20 cellular contexts compared by ENCODE assay signal in genomic region chr10:125845617-125846016, GRCh38. TPM values are rescaled to one million over a fixed set of nuclear protein-coding genes. Genes with fewer than 3 reads are reported as not detected.
DNase-seq lines count a peak whose midpoint lies in the region; ATAC-seq, FAIRE-seq and TF ChIP-seq lines count a peak whose summit lies in the region.
"Had no signal": no experiment of that assay in that cellular context is flagged by ENCODE, and none has a peak within 500 bp of the region (broad histone marks: within the 10 kb centered on the region; RNA-seq: fewer than 3 reads in every experiment).

No MANE protein-coding gene starts in this region.

- in situ Hi-C loops in Panc1 (cut with HindIII; ENCODE audit: low pct_unique_long_range_greater_than_20kb, low sequenced_read_pairs): no loop called here
- in situ Hi-C loops in K562 (cut with MboI): no loop called here

- H3K36me3 ChIP-seq in Panc1 (ENCODE audit: control insufficient read depth, insufficient read depth, low read length): peaks cover 21% of the 10 kb centered on the region
- H3K36me3 ChIP-seq in K562 (ENCODE audit: control insufficient read depth, insufficient read depth, low read length): peaks cover 47% of the 10 kb centered on the region
- peaks cover 0 to 20% (median 2%) of the 10 kb centered on the region in 3 donors for H3K36me3 ChIP-seq in pancreas
- H3K36me3 ChIP-seq in stomach: peaks cover 26 to 97% (median 71%) of the 10 kb centered on the region in 4 donors
- H3K36me3 ChIP-seq in MM.1S (replicated peaks; ENCODE audit: insufficient read depth, low read length): no peaks in the 10 kb centered on the region; the same call in 1 of the 2 replicates

- H3K27me3 ChIP-seq in Panc1 (ENCODE audit: control insufficient read depth, insufficient read depth, low read length): no peaks in the 10 kb centered on the region
- H3K27me3 ChIP-seq in K562 (ENCODE audit: control insufficient read depth in 2 of 2, insufficient read depth in 2 of 2, low read length in 2 of 2): no peaks in the 10 kb centered on the region
- no peaks in the 10 kb centered on the region for H3K27me3 ChIP-seq in dorsolateral prefrontal cortex
- H3K27me3 ChIP-seq in pancreas: no peaks in the 10 kb centered on the region
- H3K27me3 ChIP-seq in stomach: no peaks in the 10 kb centered on the region
- no peaks in the 10 kb centered on the region for H3K27me3 ChIP-seq in MM.1S (replicated peaks; ENCODE audit: insufficient read depth, low read length)

- H3K27ac ChIP-seq in Panc1 (ENCODE audit: low read length) (no peak overlapping the region), K562 (ENCODE audit: extremely low read depth, low read depth, low read length) (no peak overlapping the region), dorsolateral prefrontal cortex (peak overlapping the region in 39 of 59 donors; percentile 2 to 85 (median 76)), pancreas (peak overlapping the region; percentile 40 to 56 (median 48)), stomach (peak overlapping the region in 1 of 5 donors; percentile 3), MM.1S (ENCODE audit: low read length) (no peak overlapping the region)
- H3K27ac ChIP-seq: GM23248 had no signal

- FAIRE-seq in K562 (lab: Jason Lieb, UNC) (no peak), pancreas (lab: Jason Lieb, UNC) (no peak)
- FAIRE-seq: GM12891, GM18507, H1 had no signal

- no peak overlapping the region for H2AFZ ChIP-seq in K562 (ENCODE audit: low read depth, low read length)
- H2AFZ ChIP-seq in MM.1S (ENCODE audit: low read length): no peak overlapping the region
- H2AFZ ChIP-seq: GM23248 had no signal

- H3K9me3 ChIP-seq in Panc1 (ENCODE audit: control insufficient read depth, insufficient read depth, low read depth, low read length): no peaks in the 10 kb centered on the region
- no peaks in the 10 kb centered on the region for H3K9me3 ChIP-seq in K562 (replicated peaks; ENCODE audit: control insufficient read depth, insufficient read depth, low read depth, low read length)
- no peaks in the 10 kb centered on the region for H3K9me3 ChIP-seq in pancreas
- no peaks in the 10 kb centered on the region for H3K9me3 ChIP-seq in stomach
- no peaks in the 10 kb centered on the region for H3K9me3 ChIP-seq in MM.1S (replicated peaks; ENCODE audit: insufficient read depth, low read length)

- CTCF ChIA-PET in Panc1 (lab: Charles Lee): no interaction called here
- CTCF ChIA-PET in K562 (lab: Yijun Ruan, JAX; ENCODE audit: low intra/inter-chr PET ratio): no interaction called here

- POLR2A ChIA-PET in Panc1 (lab: Charles Lee) (no interaction called here), K562 (lab: Yijun Ruan, JAX) (interaction anchor here (3.0 kb wide), 1 partner anchor 11 kb away, joined by 10 read pairs; no protein-coding TSS in a partner anchor)

- no peak for TF ChIP-seq EP300 in K562 (IDR thresholded peaks at IDR 0.05; ENCODE audit: low read length)
- TF ChIP-seq EP300 in stomach (IDR thresholded peaks at IDR 0.05): no peak

- WGBS in K562 (ENCODE audit: insufficient coverage, low coverage, missing lambda C conversion rate): 86% methylated on average over 4 of the region's 11 CpGs
- 92 to 94% methylated on average over 11 of the region's 11 CpGs for WGBS in pancreas, 2 donors
- WGBS in stomach, 5 donors: 93 to 96% (median 94%) methylated on average over 11 of the region's 11 CpGs

- no peaks in the 10 kb centered on the region for H3K9me1 ChIP-seq in K562 (ENCODE audit: control insufficient read depth, insufficient read depth, low read length)

- H3K9ac ChIP-seq in K562 (ENCODE audit: insufficient read depth in 1 of 2, low read depth in 2 of 2, low read length in 2 of 2) (no peak overlapping the region), MM.1S (ENCODE audit: low read length) (no peak overlapping the region)
- H3K9ac ChIP-seq: GM23248 had no signal

- TF ChIP-seq POLR2A in K562 (conservative IDR thresholded peaks at IDR 0.05) (no peak), stomach (IDR thresholded peaks at IDR 0.05) (no peak)

- H3K4me1 ChIP-seq in Panc1 (ENCODE audit: control insufficient read depth, insufficient read depth, low read length): no peaks in the 10 kb centered on the region; the same call in 1 of the 2 replicates
- H3K4me1 ChIP-seq in K562 (replicated peaks in 1 of 2; ENCODE audit: control insufficient read depth in 2 of 2, insufficient read depth in 2 of 2, low read length in 2 of 2): no peaks in the 10 kb centered on the region; a peak in 1 of 5 replicates
- H3K4me1 ChIP-seq in pancreas: peaks cover 31 to 40% (median 34%) of the 10 kb centered on the region in 3 donors
- peaks cover 0 to 26% (median 15%) of the 10 kb centered on the region in 4 donors for H3K4me1 ChIP-seq in stomach
- peaks cover 8% of the 10 kb centered on the region for H3K4me1 ChIP-seq in MM.1S (ENCODE audit: low read length)

- no peaks in the 10 kb centered on the region for H3K9me2 ChIP-seq in MM.1S (replicated peaks; ENCODE audit: insufficient read depth, low read length)

- intact Hi-C loops in Panc1 (cut with micrococcal nuclease; ENCODE audit: unreplicated experiment): no loop called here
- intact Hi-C loops in K562 (cut with micrococcal nuclease): no loop called here
- intact Hi-C loops in dorsolateral prefrontal cortex (cut with DNase I): no loop called here
- intact Hi-C loops in pancreas (cut with DNase I): no loop called here
- intact Hi-C loops in stomach (cut with DNase I; ENCODE audit: low total_unique reads): no loop called here

- H3K79me2 ChIP-seq in K562 (ENCODE audit: control insufficient read depth, insufficient read depth, low read length) (no peaks in the 10 kb centered on the region), MM.1S (ENCODE audit: low read length) (no peaks in the 10 kb centered on the region)

- ATAC-seq in Panc1: peak; percentile 29; the same call in 1 of the 2 replicates
- ATAC-seq in K562: no peak
- no peak for ATAC-seq in pancreas

- TF ChIP-seq RAD21 in K562 (CRISPR knock-in tag; conservative IDR thresholded peaks at IDR 0.05 in 1 of 2, IDR thresholded peaks at IDR 0.05 in 1 of 2): no peak

- DNase-seq in Panc1 (ENCODE audit: low read depth, low spot score) (no peak), K562 (ENCODE audit: extremely low read depth in 1 of 4, low spot score in 3 of 4) (no peak), dorsolateral prefrontal cortex (no peak), pancreas (no peak), RPMI8226 (no peak), stomach (no peak), MM.1S (no peak), NCI-H187 treated with DMSO at 0.1 percent for 48 hours (lab: John Stamatoyannopoulos, UW) (no peak)
- DNase-seq: Calu3; CD4-positive, alpha-beta memory T cell; COR-L47; DMS53; DMS79 treated with DMSO at 0.1 percent for 48 hours; GF-D8; GM23248; H7; HCEC 1CT had no signal

- TF ChIP-seq CTCF in Panc1 (IDR thresholded peaks at IDR 0.05) (no peak), K562 (IDR thresholded peaks at IDR 0.05 in 2 of 3, conservative IDR thresholded peaks at IDR 0.05 in 1 of 3; ENCODE audit: insufficient read depth in 2 of 3, low read depth in 1 of 3, low read length in 3 of 3) (no peak), dorsolateral prefrontal cortex (IDR thresholded peaks at IDR 0.05 in 54 of 56, conservative IDR thresholded peaks at IDR 0.05 in 2 of 56; ENCODE audit: low read depth in 1 of 56, partially characterized antibody in 56 of 56) (no peak), pancreas (IDR thresholded peaks at IDR 0.05) (no peak), stomach (IDR thresholded peaks at IDR 0.05) (no peak), MM.1S (IDR thresholded peaks at IDR 0.05; ENCODE audit: low read length) (no peak)

- H3F3A ChIP-seq in MM.1S (ENCODE audit: insufficient read depth, low read length): no peaks in the 10 kb centered on the region

- no TSS peak for BruUV-seq in Panc1 (replicated peaks; lab: Mats Ljungman, UMichigan)
- no TSS peak for BruUV-seq in K562 (replicated peaks; lab: Mats Ljungman, UMichigan)

- no peaks in the 10 kb centered on the region for H4K20me1 ChIP-seq in K562 (replicated peaks; ENCODE audit: control insufficient read depth, insufficient read depth, low read length)
- no peaks in the 10 kb centered on the region for H4K20me1 ChIP-seq in MM.1S (ENCODE audit: insufficient read depth, low read length)

- H3K4me3 ChIP-seq in Panc1 (ENCODE audit: low read depth in 2 of 2, low read length in 2 of 2) (no peak overlapping the region), K562 (no peak overlapping the region), dorsolateral prefrontal cortex (no peak overlapping the region), pancreas (no peak overlapping the region), stomach (no peak overlapping the region), MM.1S (ENCODE audit: low read length) (no peak overlapping the region)
- H3K4me3 ChIP-seq: GM23248 had no signal

- no peak overlapping the region for H3K4me2 ChIP-seq in K562 (ENCODE audit: insufficient read depth, low read length)
- H3K4me2 ChIP-seq in MM.1S (ENCODE audit: low read depth, low read length): no peak overlapping the region

RNA-seq across cellular contexts. Expression of gene BCCIP, which starts 22.3 kb away (rescaled TPM):
- total RNA-seq in Panc1 (2021; ENCODE audit: unreplicated experiment): 123 TPM
- polyA plus RNA-seq in Panc1 (2012; ENCODE audit: insufficient read length): 70.3 TPM
- total RNA-seq in K562 (2011; cell fraction: chromatin; rRNA removed; ENCODE audit: low replicate concordance): 25.5 and 70.4 TPM in 2 replicates
- 19.0 and 19.3 TPM in 2 replicates for total RNA-seq in K562 (2011; cell fraction: nucleolus; rRNA removed)
- total RNA-seq in K562 (2011; cell fraction: nucleoplasm; rRNA removed): 39.4 and 41.1 TPM in 2 replicates
- total RNA-seq in K562 (2014; rRNA removed): 95.1 and 113 TPM in 2 replicates
- total RNA-seq in K562 (2014; rRNA removed; fragmentation: Illumina TruSeq; extraction: Trizol): 163 and 182 TPM in 2 replicates
- total RNA-seq in K562 (2015; rRNA removed; fragmentation: Illumina TruSeq; extraction: Trizol): 126 and 145 TPM in 2 replicates
- total RNA-seq in K562 (2021): 118 TPM in 2 replicates
- polyA plus RNA-seq in K562 (2011; rRNA removed): 84.5 and 134 TPM in 2 replicates
- 15.5 and 31.5 TPM in 2 replicates for polyA plus RNA-seq in K562 (2011; cell fraction: cytosol; rRNA removed)
- 21.5 and 29.9 TPM in 2 replicates for polyA plus RNA-seq in K562 (2011; cell fraction: nucleus; rRNA removed)
- polyA plus RNA-seq in K562 (2012): 47.4 and 103 TPM in 2 replicates
- 151 and 183 TPM in 2 replicates for polyA plus RNA-seq in K562 (2014; fragmentation: Illumina TruSeq; extraction: Trizol)
- 100 to 1,000 TPM; 169 to 204 TPM for polyA plus RNA-seq in K562 (2014; fragmentation: Nextera tagmentation; extraction: Ambion mirVana)
- polyA plus RNA-seq in K562 (2014; rRNA removed): 146 and 176 TPM in 2 replicates
- 76.7 and 84.5 TPM in 2 replicates for polyA minus RNA-seq in K562 (2011; rRNA and poly(A)+ RNA removed)
- 21.6 and 32.6 TPM in 2 replicates for polyA minus RNA-seq in K562 (2011; cell fraction: cytosol; rRNA and poly(A)+ RNA removed)
- polyA minus RNA-seq in K562 (2011; cell fraction: nucleus; rRNA and poly(A)+ RNA removed): 28.8 and 53.0 TPM in 2 replicates
- total RNA-seq in dorsolateral prefrontal cortex: 10 to 100 TPM; 23.8 to 46.6 (median 33.8) TPM
- total RNA-seq in pancreas: 10 to 100 TPM; 18.6 to 31.2 (median 25.3) TPM
- polyA plus RNA-seq in pancreas: 10 to 100 TPM; 30.0 to 40.8 TPM
- total RNA-seq in stomach: 10 to 100 TPM in 2 of 5 donors, 1 to 10 TPM in 3; 4.1 to 53.0 (median 6.7) TPM
- 10 to 100 TPM; 60.4 to 75.2 (median 67.5) TPM for polyA plus RNA-seq in stomach

RNA-seq across cellular contexts. Expression of gene UROS, which starts 22.6 kb away (rescaled TPM):
- total RNA-seq in Panc1 (2021; ENCODE audit: unreplicated experiment) (103 TPM), K562 (2014; rRNA removed) (31.3 and 32.3 TPM in 2 replicates), K562 (2014; rRNA removed; fragmentation: Illumina TruSeq; extraction: Trizol) (34.6 and 38.2 TPM in 2 replicates), K562 (2015; rRNA removed; fragmentation: Illumina TruSeq; extraction: Trizol) (21.5 and 22.2 TPM in 2 replicates), K562 (2021) (31.9 and 32.8 TPM in 2 replicates), dorsolateral prefrontal cortex (100 to 1,000 TPM in 17 of 120 experiments, 10 to 100 TPM in 103; 47.8 to 122 (median 86.3) TPM), pancreas (10 to 100 TPM; 12.8 to 20.1 (median 18.1) TPM), stomach (10 to 100 TPM in 4 of 5 donors, 1 to 10 TPM in 1; 8.2 to 39.8 (median 17.4) TPM)
- 86.7 TPM for polyA plus RNA-seq in Panc1 (2012; ENCODE audit: insufficient read length)
- 96.8 and 104 TPM in 2 replicates for total RNA-seq in K562 (2011; cell fraction: chromatin; rRNA removed; ENCODE audit: low replicate concordance)
- total RNA-seq in K562 (2011; cell fraction: nucleolus; rRNA removed): 51.7 and 55.7 TPM in 2 replicates
- total RNA-seq in K562 (2011; cell fraction: nucleoplasm; rRNA removed): 66.6 and 87.0 TPM in 2 replicates
- polyA plus RNA-seq in K562 (2011; rRNA removed) (28.8 and 39.1 TPM in 2 replicates), K562 (2014; fragmentation: Illumina TruSeq; extraction: Trizol) (32.1 and 34.6 TPM in 2 replicates), K562 (2014; fragmentation: Nextera tagmentation; extraction: Ambion mirVana) (1 to 10 TPM; 6.4 to 9.6 TPM), K562 (2014; rRNA removed) (32.8 and 34.5 TPM in 2 replicates), pancreas (10 to 100 TPM; 30.4 to 34.4 TPM), stomach (10 to 100 TPM; 27.4 to 60.9 (median 41.5) TPM)
- polyA plus RNA-seq in K562 (2011; cell fraction: cytosol; rRNA removed): 23.8 and 43.0 TPM in 2 replicates
- 40.2 and 71.6 TPM in 2 replicates for polyA plus RNA-seq in K562 (2011; cell fraction: nucleus; rRNA removed)
- 19.8 and 25.4 TPM in 2 replicates for polyA plus RNA-seq in K562 (2012)
- polyA minus RNA-seq in K562 (2011; rRNA and poly(A)+ RNA removed): 27.2 and 36.0 TPM in 2 replicates
- 12.6 and 14.4 TPM in 2 replicates for polyA minus RNA-seq in K562 (2011; cell fraction: cytosol; rRNA and poly(A)+ RNA removed)
- 29.9 and 31.3 TPM in 2 replicates for polyA minus RNA-seq in K562 (2011; cell fraction: nucleus; rRNA and poly(A)+ RNA removed)

RNA-seq across cellular contexts. Expression of gene DHX32, which starts 35.5 kb away (rescaled TPM):
- total RNA-seq in Panc1 (2021; ENCODE audit: unreplicated experiment) (117 TPM), K562 (2014; rRNA removed) (14.8 and 15.8 TPM in 2 replicates), K562 (2014; rRNA removed; fragmentation: Illumina TruSeq; extraction: Trizol) (20.5 and 22.6 TPM in 2 replicates), K562 (2015; rRNA removed; fragmentation: Illumina TruSeq; extraction: Trizol) (16.5 and 17.5 TPM in 2 replicates), K562 (2021) (20.2 and 21.7 TPM in 2 replicates), dorsolateral prefrontal cortex (10 to 100 TPM; 14.4 to 25.9 (median 20.1) TPM), pancreas (10 to 100 TPM; 17.2 to 33.1 (median 24.9) TPM), stomach (10 to 100 TPM; 24.5 to 70.1 (median 63.3) TPM)
- polyA plus RNA-seq in Panc1 (2012; ENCODE audit: insufficient read length): 94.4 TPM
- total RNA-seq in K562 (2011; cell fraction: chromatin; rRNA removed; ENCODE audit: low replicate concordance): 9.7 and 17.2 TPM in 2 replicates
- total RNA-seq in K562 (2011; cell fraction: nucleolus; rRNA removed): 4.7 and 5.7 TPM in 2 replicates
- total RNA-seq in K562 (2011; cell fraction: nucleoplasm; rRNA removed): 7.6 and 8.1 TPM in 2 replicates
- polyA plus RNA-seq in K562 (2011; rRNA removed) (12.6 and 23.5 TPM in 2 replicates), K562 (2014; fragmentation: Illumina TruSeq; extraction: Trizol) (15.6 and 16.0 TPM in 2 replicates), K562 (2014; fragmentation: Nextera tagmentation; extraction: Ambion mirVana) (1 to 10 TPM; 5.8 to 6.2 TPM), K562 (2014; rRNA removed) (12.9 and 18.0 TPM in 2 replicates), pancreas (10 to 100 TPM; 16.9 to 18.6 TPM), stomach (10 to 100 TPM; 23.7 to 40.0 (median 25.8) TPM)
- 7.5 and 8.3 TPM in 2 replicates for polyA plus RNA-seq in K562 (2011; cell fraction: cytosol; rRNA removed)
- 8.3 TPM in 2 replicates for polyA plus RNA-seq in K562 (2011; cell fraction: nucleus; rRNA removed)
- polyA plus RNA-seq in K562 (2012): 13.4 and 14.5 TPM in 2 replicates
- 29.7 and 45.4 TPM in 2 replicates for polyA minus RNA-seq in K562 (2011; rRNA and poly(A)+ RNA removed)
- polyA minus RNA-seq in K562 (2011; cell fraction: cytosol; rRNA and poly(A)+ RNA removed): 11.9 and 12.0 TPM in 2 replicates
- 6.8 and 7.8 TPM in 2 replicates for polyA minus RNA-seq in K562 (2011; cell fraction: nucleus; rRNA and poly(A)+ RNA removed)

RNA-seq across cellular contexts. Expression of gene FANK1, which starts 50.7 kb away (rescaled TPM):
- total RNA-seq in Panc1 (2021; ENCODE audit: unreplicated experiment) (19.1 TPM), K562 (2014; rRNA removed) (0.18 and 0.29 TPM in 2 replicates), K562 (2014; rRNA removed; fragmentation: Illumina TruSeq; extraction: Trizol) (0.38 and 0.55 TPM in 2 replicates), K562 (2015; rRNA removed; fragmentation: Illumina TruSeq; extraction: Trizol) (0.41 and 0.87 TPM in 2 replicates), K562 (2021) (0.22 and 0.51 TPM in 2 replicates), dorsolateral prefrontal cortex (1 to 10 TPM; 1.8 to 10.0 (median 5.4) TPM), pancreas (1 to 10 TPM; 1.6 to 4.3 (median 2.3) TPM), stomach (10 to 100 TPM in 1 of 5 donors, 1 to 10 TPM in 4; 1.6 to 13.3 (median 5.8) TPM)
- polyA plus RNA-seq in Panc1 (2012; ENCODE audit: insufficient read length): 35.0 TPM
- total RNA-seq in K562 (2011; cell fraction: chromatin; rRNA removed; ENCODE audit: low replicate concordance): 1.7 TPM in 2 replicates
- total RNA-seq in K562 (2011; cell fraction: nucleolus; rRNA removed): 0.50 and 0.79 TPM in 2 replicates
- 0.61 and 0.66 TPM in 2 replicates for total RNA-seq in K562 (2011; cell fraction: nucleoplasm; rRNA removed)
- polyA plus RNA-seq in K562 (2011; rRNA removed) (0.74 and 0.93 TPM in 2 replicates), K562 (2014; fragmentation: Illumina TruSeq; extraction: Trizol) (0.35 and 0.48 TPM in 2 replicates), K562 (2014; fragmentation: Nextera tagmentation; extraction: Ambion mirVana) (under 1 TPM in 1 of 2 experiments, not detected in 1; 0.11 TPM), K562 (2014; rRNA removed) (0.86 and 2.3 TPM in 2 replicates), pancreas (10 to 100 TPM in 1 of 2 donors, 1 to 10 TPM in 1; 5.7 to 13.2 TPM), stomach (1 to 10 TPM; 5.4 to 8.4 (median 7.0) TPM)
- 0.12 and 0.53 TPM in 2 replicates for polyA plus RNA-seq in K562 (2011; cell fraction: cytosol; rRNA removed)
- polyA plus RNA-seq in K562 (2011; cell fraction: nucleus; rRNA removed): 2.6 and 3.5 TPM in 2 replicates
- 0.36 and 0.56 TPM in 2 replicates for polyA plus RNA-seq in K562 (2012)
- polyA minus RNA-seq in K562 (2011; rRNA and poly(A)+ RNA removed): 0.21 and 1.5 TPM in 2 replicates
- polyA minus RNA-seq in K562 (2011; cell fraction: cytosol; rRNA and poly(A)+ RNA removed): not detected in 2 replicates
- 0.67 and 1.9 TPM in 2 replicates for polyA minus RNA-seq in K562 (2011; cell fraction: nucleus; rRNA and poly(A)+ RNA removed)
- total RNA-seq: H1 had no signal
- polyA plus RNA-seq: CD4-positive, alpha-beta memory T cell had no signal

Comparison
In these comparisons a context has a peak if more than half of its experiments do, and no peak if none do; other contexts are left out.
1. H3K27ac ChIP-seq: peak in dorsolateral prefrontal cortex (39 of 59) and pancreas (4 of 4); none in Panc1 (single experiment), K562 (single experiment) and MM.1S (single experiment).